Comparison of ENCODE assay signal across 9 cellular contexts in the genomic region with DNA sequence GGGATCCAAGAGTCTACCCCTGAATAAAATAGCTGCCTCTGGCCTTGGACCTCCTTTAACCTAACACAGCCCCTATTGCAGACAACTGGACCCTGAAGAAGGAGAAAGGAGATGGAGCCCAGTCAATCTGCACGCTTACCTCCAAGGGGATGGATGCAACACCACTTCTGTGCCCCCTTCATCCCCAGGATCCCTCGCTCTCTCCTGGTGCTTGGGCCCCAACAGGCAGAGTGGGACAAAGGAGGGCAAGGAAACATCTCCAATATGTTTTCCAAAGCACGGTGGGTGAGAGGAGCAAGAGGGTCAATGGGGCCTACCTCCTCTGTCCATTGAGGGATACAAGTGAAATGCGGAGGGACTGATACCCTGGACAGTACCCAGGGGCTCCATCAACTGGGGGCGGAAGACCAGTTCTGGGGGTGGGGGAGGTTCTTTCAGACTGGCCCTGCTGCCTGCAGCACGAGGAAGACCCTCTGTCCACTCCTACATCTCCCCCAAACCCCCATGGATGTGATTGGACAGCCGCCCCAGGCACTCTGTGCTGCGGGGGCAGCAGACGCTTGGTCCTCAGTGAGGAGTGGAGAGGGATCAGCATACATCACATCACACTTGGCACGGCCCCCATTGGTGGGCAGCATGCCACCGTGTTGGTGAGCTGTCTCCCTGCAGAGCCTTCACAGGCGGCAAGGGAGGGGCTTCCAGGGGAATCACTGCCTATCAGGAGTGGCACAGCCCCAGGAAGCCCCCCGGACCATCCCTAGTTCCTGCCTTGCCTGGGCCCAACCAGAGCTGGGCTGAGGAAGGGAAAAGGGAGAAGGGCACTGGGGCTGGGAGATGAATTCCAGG.
DNase-seq lines count a peak whose midpoint lies in the region; TF ChIP-seq lines count a peak whose summit lies in the region.
"Had no signal": no experiment of that assay in that cellular context is flagged by ENCODE, and none has a peak within 500 bp of the region (broad histone marks: within the 10 kb centered on the region; RNA-seq: fewer than 3 reads in every experiment).

No MANE protein-coding gene starts in this region.

- H3K27ac Mint-ChIP-seq in type B pancreatic cell = no peak overlapping the region
- H3K27ac Mint-ChIP-seq: activated CD4-positive, alpha-beta memory T cell treated with anti-CD3 and anti-CD28 coated beads for 36 hours had no signal

- no peak overlapping the region for H3K4me3 Mint-ChIP-seq in type B pancreatic cell
- H3K4me3 Mint-ChIP-seq: activated CD4-positive, alpha-beta memory T cell treated with anti-CD3 and anti-CD28 coated beads for 36 hours had no signal

- TF ChIP-seq CTCF in dorsolateral prefrontal cortex (IDR thresholded peaks at IDR 0.05 in 54 of 56, conservative IDR thresholded peaks at IDR 0.05 in 2 of 56; ENCODE audit: low read depth in 1 of 56, partially characterized antibody in 56 of 56) (no peak), vagina (IDR thresholded peaks at IDR 0.05) (no peak), type B pancreatic cell (conservative IDR thresholded peaks at IDR 0.05) (no peak)

- H3K9me3 Mint-ChIP-seq in type B pancreatic cell = peaks cover 5% of the 10 kb centered on the region

- peaks cover 61% of the 10 kb centered on the region for H3K4me1 ChIP-seq in vagina

- no peaks in the 10 kb centered on the region for H3K27me3 Mint-ChIP-seq in type B pancreatic cell

- H3K27me3 ChIP-seq in dorsolateral prefrontal cortex = no peaks in the 10 kb centered on the region
- H3K27me3 ChIP-seq in vagina = no peaks in the 10 kb centered on the region

- DNase-seq in M059J (ENCODE audit: low read depth) (peak; percentile 89), dorsolateral prefrontal cortex (peak; percentile 62 to 97 (median 88)), lung microvascular endothelial cell (ENCODE audit: low read depth in 2 of 2) (peak; percentile 74 to 77), vagina (ENCODE audit: extremely low spot score in 2 of 2) (no peak), type B pancreatic cell (ENCODE audit: extremely low spot score, unreplicated experiment) (no peak), islet precursor cell (no peak), NCI-H1436 treated with DMSO at 0.1 percent for 48 hours (lab: John Stamatoyannopoulos, UW) (no peak)
- DNase-seq: activated CD4-positive, alpha-beta memory T cell treated with anti-CD3 and anti-CD28 coated beads for 36 hours; amygdala had no signal

- no peak for TF ChIP-seq POLR2A in vagina (IDR thresholded peaks at IDR 0.05)

- H3K36me3 Mint-ChIP-seq in type B pancreatic cell = no peaks in the 10 kb centered on the region
- H3K36me3 Mint-ChIP-seq: activated CD4-positive, alpha-beta memory T cell treated with anti-CD3 and anti-CD28 coated beads for 36 hours had no signal

- no peaks in the 10 kb centered on the region for H3K9me3 ChIP-seq in vagina

- H3K27ac ChIP-seq in dorsolateral prefrontal cortex (peak overlapping the region in 53 of 59 donors; percentile 29 to 84 (median 69)), vagina (peak overlapping the region; percentile 85)

- no peaks in the 10 kb centered on the region for H3K36me3 ChIP-seq in vagina

- no peak overlapping the region for H3K4me3 ChIP-seq in dorsolateral prefrontal cortex
- no peak overlapping the region for H3K4me3 ChIP-seq in vagina

- intact Hi-C loops in dorsolateral prefrontal cortex (cut with DNase I) = no loop called here
- intact Hi-C loops in vagina (cut with DNase I) = no loop called here

- H3K4me1 Mint-ChIP-seq in type B pancreatic cell (ENCODE audit: unreplicated experiment) = peaks cover 39% of the 10 kb centered on the region

Comparison
In these comparisons a context has a peak if more than half of its experiments do, and no peak if none do; other contexts are left out.
1. DNase-seq: peak in M059J (single experiment), dorsolateral prefrontal cortex (10 of 10) and lung microvascular endothelial cell (2 of 2); none in vagina (0 of 2), type B pancreatic cell (single experiment), islet precursor cell (single experiment) and NCI-H1436 treated with DMSO at 0.1 percent for 48 hours (single experiment).